In the genomic region with DNA sequence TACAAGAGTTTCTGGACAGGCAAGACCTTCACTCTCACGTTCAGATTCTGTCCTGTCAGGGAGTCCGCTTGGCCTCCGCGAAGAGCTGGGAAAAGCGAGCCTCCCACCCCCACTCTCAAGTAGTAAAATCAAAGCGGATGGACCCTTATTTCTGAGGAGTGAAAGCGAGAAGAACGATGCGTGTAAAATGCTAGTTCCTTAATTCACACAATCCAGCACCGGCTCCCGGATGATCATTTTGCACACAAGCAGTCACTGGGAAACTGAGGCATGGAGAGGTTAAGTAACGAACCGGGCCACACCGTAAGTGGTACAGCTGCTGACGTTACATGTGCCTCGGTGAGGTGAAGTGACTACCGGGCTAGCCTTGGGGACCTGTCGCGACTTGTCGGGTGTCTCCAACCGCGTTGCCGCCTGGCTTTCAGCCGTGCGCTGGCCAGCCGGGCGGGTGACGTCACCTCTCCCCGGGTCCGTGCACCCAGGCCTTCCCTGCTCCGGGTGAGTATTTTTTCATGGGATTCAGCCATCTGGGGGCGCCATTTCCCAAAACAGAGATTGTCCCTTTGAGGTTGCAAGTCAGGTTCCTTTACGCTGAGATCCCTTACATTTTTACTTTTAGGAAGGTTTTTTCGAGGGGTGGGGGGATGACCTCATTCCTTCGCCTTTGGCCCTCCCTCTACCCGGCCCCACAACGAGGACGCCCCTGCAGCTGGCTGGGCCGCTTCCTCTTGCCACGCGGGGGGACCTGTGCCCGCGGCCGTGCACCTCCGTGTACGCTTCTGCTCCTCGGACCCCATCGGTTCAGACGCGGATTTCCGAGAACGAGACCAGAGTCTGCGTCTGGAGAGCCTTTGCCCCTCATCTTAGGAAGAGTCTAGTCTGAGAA, we compare ENCODE assay signal across 1 cellular context.
TF ChIP-seq lines count a peak whose summit lies in the region.

No MANE protein-coding gene starts in this region.

TF ChIP-seq in GM12878, 131 proteins besides CTCF, POLR2A, EP300 and RAD21 (continued from another document):
- TF ChIP-seq ZNF217 (IDR thresholded peaks at IDR 0.05) (no peak), SIX5 (IDR thresholded peaks at IDR 0.05; ENCODE audit: low read depth, low read length, severe bottlenecking) (no peak), PML (IDR thresholded peaks at IDR 0.05; ENCODE audit: low read length) (no peak), CREM (IDR thresholded peaks at IDR 0.05; ENCODE audit: low read depth) (no peak), CHD4 (IDR thresholded peaks at IDR 0.05) (no peak), MXI1 (IDR thresholded peaks at IDR 0.05; ENCODE audit: low read depth, low read length) (no peak), CREB1 (IDR thresholded peaks at IDR 0.05; ENCODE audit: low read depth) (no peak)
